Comparison of ENCODE assay signal across 11 cellular contexts in the genomic region with DNA sequence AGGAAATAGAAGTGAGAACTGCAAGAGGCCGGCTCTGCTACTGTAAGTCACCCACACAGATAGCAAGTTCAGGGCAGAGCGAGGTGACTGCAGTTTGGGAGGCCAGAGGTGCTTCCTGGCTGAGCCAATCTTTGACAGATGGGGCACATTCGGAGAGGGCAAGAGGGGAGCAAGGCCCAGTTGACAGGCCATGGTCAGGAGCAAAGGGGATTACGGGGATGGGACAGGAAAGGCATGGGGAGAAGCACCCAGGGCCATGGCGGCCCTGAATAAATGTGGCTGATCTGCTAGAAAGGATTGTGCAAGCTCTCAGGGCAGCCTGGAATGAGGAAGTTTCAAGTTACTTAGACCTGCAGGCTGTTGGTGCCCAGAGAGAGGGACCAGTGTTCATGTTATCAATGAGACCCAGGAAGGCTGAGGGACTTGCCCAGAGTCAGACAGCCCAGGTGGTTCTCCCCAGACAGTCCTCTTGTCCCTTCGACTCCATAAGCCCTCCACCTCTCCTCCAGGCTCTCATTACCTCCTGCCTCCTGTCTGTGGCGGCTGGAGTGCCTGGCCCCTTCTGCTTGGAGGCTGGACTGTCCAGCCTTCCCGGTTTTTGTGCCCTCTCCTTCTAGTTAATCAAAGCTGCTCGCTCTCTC.
DNase-seq lines count a peak whose midpoint lies in the region; ATAC-seq, FAIRE-seq and TF ChIP-seq lines count a peak whose summit lies in the region.
"Had no signal": no experiment of that assay in that cellular context is flagged by ENCODE, and none has a peak within 500 bp of the region (broad histone marks: within the 10 kb centered on the region; RNA-seq: fewer than 3 reads in every experiment).

No MANE protein-coding gene starts in this region.

- POLR2A ChIA-PET in A549 (lab: Yijun Ruan, JAX), result interaction anchor here (0.6 kb wide), 1 partner anchor 27 kb away, joined by 3 read pairs; no protein-coding TSS in a partner anchor

- peaks cover 34% of the 10 kb centered on the region for H3K4me1 ChIP-seq in A549
- peaks cover 42% of the 10 kb centered on the region for H3K4me1 ChIP-seq in Karpas-422 (ENCODE audit: low read length)
- H3K4me1 ChIP-seq in astrocyte (ENCODE audit: insufficient read depth, low read length), result peaks cover 25% of the 10 kb centered on the region
- H3K4me1 ChIP-seq in left lung, result peaks cover 0 to 39% of the 10 kb centered on the region in 2 donors

- H3K27me3 ChIP-seq in Karpas-422 (ENCODE audit: low read length) (no peaks in the 10 kb centered on the region), astrocyte (ENCODE audit: insufficient read depth, low read length) (no peaks in the 10 kb centered on the region), left lung (no peaks in the 10 kb centered on the region)
- H3K27me3 ChIP-seq: heart left ventricle had no signal

- TF ChIP-seq CTCF in A549 (IDR thresholded peaks at IDR 0.05) (no peak), astrocyte (IDR thresholded peaks at IDR 0.05; ENCODE audit: insufficient read depth, low read depth, low read length) (no peak), left lung (IDR thresholded peaks at IDR 0.05) (no peak)

- no peak for TF ChIP-seq RAD21 in A549 (conservative IDR thresholded peaks at IDR 0.05 in 1 of 2, IDR thresholded peaks at IDR 0.05 in 1 of 2)

- no peaks in the 10 kb centered on the region for H4K20me1 ChIP-seq in Karpas-422 (ENCODE audit: insufficient read depth, low read depth, low read length)
- H4K20me1 ChIP-seq in astrocyte (ENCODE audit: insufficient read depth, low read length), result peaks cover 81% of the 10 kb centered on the region

- no peak for TF ChIP-seq EP300 in A549 (IDR thresholded peaks at IDR 0.05)

- CTCF ChIA-PET in A549 (lab: Yijun Ruan, JAX), result interaction anchor here (1.3 to 3.7 kb wide), 3 partner anchors 41 to 187 kb away, joined by 3 to 49 read pairs (median 6); no protein-coding TSS in a partner anchor

- H3K27ac ChIP-seq in A549 (peak overlapping the region; percentile 62 to 80; a peak in 5 of 6 replicates), Karpas-422 (ENCODE audit: low read length) (peak overlapping the region; percentile 38; the same call in 1 of the 2 replicates), astrocyte (ENCODE audit: low read depth, low read length) (no peak overlapping the region), left lung (peak overlapping the region; percentile 42 to 53)
- H3K27ac ChIP-seq: heart left ventricle had no signal

- intact Hi-C loops in left lung (cut with DNase I), result loop anchor here in 1 of 2 donors (5.0 kb wide), 1 partner anchor 185 kb away; no protein-coding TSS in a partner anchor

- H3K27ac Mint-ChIP-seq in astrocyte (ENCODE audit: unreplicated experiment), result peak overlapping the region; percentile 27
- H3K27ac Mint-ChIP-seq: CD4-positive, alpha-beta T cell had no signal

- no peak for TF ChIP-seq POLR2A in A549 (IDR thresholded peaks at IDR 0.05; ENCODE audit: low read length)

- peaks cover 25% of the 10 kb centered on the region for H3K4me1 Mint-ChIP-seq in astrocyte (ENCODE audit: low read depth, unreplicated experiment)

- H3K9me2 ChIP-seq in Karpas-422 (replicated peaks; ENCODE audit: insufficient read depth, low read length), result no peaks in the 10 kb centered on the region

- no peaks in the 10 kb centered on the region for H3K79me2 ChIP-seq in Karpas-422 (ENCODE audit: low read length)
- peaks cover 52% of the 10 kb centered on the region for H3K79me2 ChIP-seq in astrocyte (ENCODE audit: insufficient read depth, low read length)

- peak; percentile 72 to 80; a peak in 4 of 6 replicates for ATAC-seq in A549
- ATAC-seq in left lung, result peak; percentile 87
- no peak for ATAC-seq in GM21515 (IDR thresholded peaks at IDR 0.05; ENCODE audit: unreplicated experiment)

- H3K36me3 Mint-ChIP-seq in astrocyte (ENCODE audit: low read depth, unreplicated experiment), result peaks cover 17% of the 10 kb centered on the region

- H3K36me3 ChIP-seq in Karpas-422 (ENCODE audit: insufficient read depth, low read length) (peaks cover 3% of the 10 kb centered on the region; the same call in 1 of the 2 replicates), astrocyte (ENCODE audit: insufficient read depth, low read length) (peaks cover 14% of the 10 kb centered on the region), left lung (peaks cover 0 to 17% of the 10 kb centered on the region in 2 donors)

- peak overlapping the region; percentile 38 for H2AFZ ChIP-seq in Karpas-422 (ENCODE audit: low read length)
- H2AFZ ChIP-seq in astrocyte (ENCODE audit: low read depth, low read length), result no peak overlapping the region

- FAIRE-seq in A549 (lab: Jason Lieb, UNC), result no peak
- FAIRE-seq in astrocyte (lab: Jason Lieb, UNC), result peak; percentile 45

- H3K9me3 ChIP-seq in A549 (no peaks in the 10 kb centered on the region), Karpas-422 (ENCODE audit: low read length) (peaks cover 5% of the 10 kb centered on the region), astrocyte (ENCODE audit: insufficient read depth, low read depth, low read length) (peaks cover 4% of the 10 kb centered on the region), left lung (no peaks in the 10 kb centered on the region)

- H3K9ac ChIP-seq in Karpas-422 (ENCODE audit: low read length) (peak overlapping the region; percentile 54), astrocyte (ENCODE audit: low read length) (peak overlapping the region; percentile 36)

- H3K9me3 Mint-ChIP-seq in astrocyte (ENCODE audit: unreplicated experiment), result peaks cover 2% of the 10 kb centered on the region
- H3K9me3 Mint-ChIP-seq: CD4-positive, alpha-beta T cell had no signal

- peak overlapping the region; percentile 43; the same call in 2 of the 3 replicates for H3K4me2 ChIP-seq in A549
- peak overlapping the region; percentile 47 for H3K4me2 ChIP-seq in Karpas-422 (ENCODE audit: low read depth, low read length, poor library complexity, severe bottlenecking)
- peak overlapping the region; percentile 51 for H3K4me2 ChIP-seq in astrocyte (ENCODE audit: low read length)

- WGBS in A549 (ENCODE audit: missing lambda C conversion rate), result 69% methylated on average over 8 of the region's 9 CpGs

- H3K4me3 Mint-ChIP-seq in astrocyte (ENCODE audit: unreplicated experiment), result no peak overlapping the region
- H3K4me3 Mint-ChIP-seq: CD4-positive, alpha-beta T cell had no signal

- no peaks in the 10 kb centered on the region for H3K27me3 Mint-ChIP-seq in astrocyte (ENCODE audit: low read depth, unreplicated experiment)

- H3K4me3 ChIP-seq in A549 (no peak overlapping the region), Karpas-422 (ENCODE audit: low read length) (peak overlapping the region; percentile 35; the same call in 1 of the 2 replicates), astrocyte (ENCODE audit: insufficient read depth, low read depth, low read length) (no peak overlapping the region), left lung (no peak overlapping the region)
- H3K4me3 ChIP-seq: heart left ventricle had no signal

- DNase-seq in A549 (ENCODE audit: low read depth in 1 of 2, low spot score in 1 of 2) (peak; percentile 21 to 37), Karpas-422 (peak; percentile 80), astrocyte (ENCODE audit: low read depth) (peak; percentile 60), left lung (no peak), dermis blood vessel endothelial cell (no peak)
- no peak for DNase-seq in stimulated activated CD4-positive, alpha-beta T cell treated with anti-CD3 and anti-CD28 coated beads, Interleukin-4, amount 100 ng/mL, for 1 hour
- DNase-seq in activated T-cell treated with anti-CD3 and anti-CD28 coated beads, Interleukin-2, amount 50 U/mL, for 48 hours, result no peak
- DNase-seq: activated CD4-positive, alpha-beta T cell treated with anti-CD3 and anti-CD28 coated beads for 48 hours had no signal

TF ChIP-seq in A549, 52 proteins besides CTCF, POLR2A, EP300 and RAD21:
- no peak for TF ChIP-seq KDM5A (IDR thresholded peaks at IDR 0.05)
- peak; percentile 66 to 83; a peak in 3 of 4 replicates for TF ChIP-seq CEBPB (IDR thresholded peaks at IDR 0.05)
TF ChIP-seq in A549: peak in this region for 1.

Comparison
In these comparisons a context has a peak if more than half of its experiments do, and no peak if none do; other contexts are left out.
1. DNase-seq: peak in A549 (2 of 2), Karpas-422 (single experiment) and astrocyte (single experiment); none in left lung (0 of 2), stimulated activated CD4-positive, alpha-beta T cell treated with anti-CD3 and anti-CD28 coated beads, Interleukin-4, amount 100 ng/mL, for 1 hour (single experiment), activated T-cell treated with anti-CD3 and anti-CD28 coated beads, Interleukin-2, amount 50 U/mL, for 48 hours (0 of 2) and dermis blood vessel endothelial cell (single experiment).
2. Peak in every context shown above with its lines, with median percentiles within 50 percentile points of each other: H3K4me2 ChIP-seq.